33 cellular contexts compared by ENCODE assay signal in genomic region chr2:148007219-148007900, GRCh38.
"Had no signal": no experiment of that assay in that cellular context is flagged by ENCODE, and none has a peak within 500 bp of the region (broad histone marks: within the 10 kb centered on the region; RNA-seq: fewer than 3 reads in every experiment).

No MANE protein-coding gene starts in this region.

- H3K36me3 ChIP-seq: ascending aorta, brain microvascular endothelial cell, breast epithelium had no signal

- H3K27me3 ChIP-seq: ascending aorta, brain microvascular endothelial cell, breast epithelium had no signal

- ATAC-seq: activated CD8-positive, alpha-beta T cell treated with anti-CD3 and anti-CD28 coated beads for 36 hours; activated naive CD8-positive, alpha-beta T cell treated with anti-CD3 and anti-CD28 coated beads, Interleukin-2, amount 50 U/mL, for 24 hours had no signal

- H3K27ac Mint-ChIP-seq: activated B cell treated with CpG ODN at 0.5 μM for 24 hours; activated CD4-positive, alpha-beta memory T cell treated with anti-CD3 and anti-CD28 coated beads for 36 hours; activated CD4-positive, alpha-beta T cell treated with anti-CD3 and anti-CD28 coated beads, Interleukin-2, amount 10 ng/mL, durations not matched to agents 24 days and 14 days; activated CD8-positive, alpha-beta T cell treated with anti-CD3 and anti-CD28 coated beads for 36 hours; activated naive CD4-positive, alpha-beta T cell treated with anti-CD3 and anti-CD28 coated beads, Interleukin-2, amount 10 ng/mL, durations not matched to agents 7 days and 5 days; activated naive CD4-positive, alpha-beta T cell treated with anti-CD3 and anti-CD28 coated beads, Interleukin-2, amount 50 U/mL, for 24 hours; activated naive CD8-positive, alpha-beta T cell; activated naive CD8-positive, alpha-beta T cell treated with anti-CD3 and anti-CD28 coated beads, Interleukin-2, amount 10 ng/mL, durations not matched to agents 7 days and 5 days; activated naive CD8-positive, alpha-beta T cell treated with anti-CD3 and anti-CD28 coated beads, Interleukin-2, amount 50 U/mL, for 24 hours; activated T-helper 2 cell treated with anti-CD3 and anti-CD28 coated beads, Interferon-gamma antibody, Interleukin-2, Interleukin-4, amounts not matched to agents 10 μg/mL and 5 μg/mL and 100 μg/mL, durations not matched to agents 14 hours and 24 hours and 36 hours; T-helper 1 cell treated with Interleukin-12 subunit alpha and Interleukin-12 subunit beta and Interleukin-4 antibody, amounts not matched to agents 30 μg/mL and 1 μg/mL, for 36 hours; T-helper 2 cell treated with Interferon-gamma antibody and Interleukin-4, amounts not matched to agents 5 μg/mL and 100 μg/mL, for 36 hours had no signal

- FAIRE-seq: TTC549 had no signal

- H3K27ac ChIP-seq: ascending aorta, brain microvascular endothelial cell, breast epithelium, VCaP had no signal

- DNase-seq: activated B cell treated with CpG ODN at 0.5 μM for 24 hours; activated CD4-positive, alpha-beta memory T cell treated with anti-CD3 and anti-CD28 coated beads for 36 hours; activated CD4-positive, alpha-beta T cell treated with anti-CD3 and anti-CD28 coated beads for 4 hours; activated CD4-positive, alpha-beta T cell treated with anti-CD3 and anti-CD28 coated beads, Interleukin-2, amount 10 ng/mL, durations not matched to agents 24 days and 14 days; activated CD4-positive, alpha-beta T cell treated with anti-CD3 and anti-CD28 coated beads, Interleukin-2, amount 50 U/mL, for 1 hour; activated CD4-positive, alpha-beta T cell treated with anti-CD3 and anti-CD28 coated beads, Interleukin-2, amount 50 U/mL, for 4 hours; activated CD4-positive, CD25-positive, alpha-beta regulatory T cell treated with anti-CD3 and anti-CD28 coated beads, Interleukin-2, amount 50 U/mL, for 72 hours; activated CD8-positive, alpha-beta memory T cell treated with anti-CD3 and anti-CD28 coated beads, Interleukin-2, amount 50 U/mL, for 4 hours; activated CD8-positive, alpha-beta T cell treated with anti-CD3 and anti-CD28 coated beads for 36 hours; activated effector memory CD4-positive, alpha-beta T cell treated with Interleukin-2 at 50 U/mL for 16 hours; activated gamma-delta T cell; activated naive CD4-positive, alpha-beta T cell treated with anti-CD3 and anti-CD28 coated beads, Interleukin-2, amount 10 ng/mL, durations not matched to agents 7 days and 5 days; activated naive CD4-positive, alpha-beta T cell treated with Interleukin-2 at 50 U/mL for 16 hours; activated naive CD8-positive, alpha-beta T cell treated with anti-CD3 and anti-CD28 coated beads, Interleukin-2, amount 10 ng/mL, durations not matched to agents 7 days and 5 days; activated naive CD8-positive, alpha-beta T cell treated with anti-CD3 and anti-CD28 coated beads, Interleukin-2, amount 50 U/mL, for 24 hours; activated T-cell treated with anti-CD3 and anti-CD28 coated beads for 4 hours; activated T-cell treated with anti-CD3 and anti-CD28 coated beads, Interleukin-2, amount 50 U/mL, for 1 hour; activated T-cell treated with anti-CD3 and anti-CD28 coated beads, Interleukin-2, amount 50 U/mL, for 48 hours; amygdala; anterior cingulate cortex; brain microvascular endothelial cell; central memory CD4-positive, alpha-beta T cell; T-helper 2 cell; T-helper 9 cell had no signal

- H3K4me3 ChIP-seq: ascending aorta, breast epithelium had no signal

- H3K4me3 Mint-ChIP-seq: activated B cell treated with CpG ODN at 0.5 μM for 24 hours; activated CD4-positive, alpha-beta memory T cell treated with anti-CD3 and anti-CD28 coated beads for 36 hours; activated CD4-positive, alpha-beta T cell treated with anti-CD3 and anti-CD28 coated beads, Interleukin-2, amount 10 ng/mL, durations not matched to agents 24 days and 14 days; activated CD8-positive, alpha-beta T cell treated with anti-CD3 and anti-CD28 coated beads for 36 hours; activated naive CD4-positive, alpha-beta T cell treated with anti-CD3 and anti-CD28 coated beads, Interleukin-2, amount 10 ng/mL, durations not matched to agents 7 days and 5 days; activated naive CD4-positive, alpha-beta T cell treated with anti-CD3 and anti-CD28 coated beads, Interleukin-2, amount 50 U/mL, for 24 hours; activated naive CD8-positive, alpha-beta T cell; activated naive CD8-positive, alpha-beta T cell treated with anti-CD3 and anti-CD28 coated beads, Interleukin-2, amount 10 ng/mL, durations not matched to agents 7 days and 5 days; activated naive CD8-positive, alpha-beta T cell treated with anti-CD3 and anti-CD28 coated beads, Interleukin-2, amount 50 U/mL, for 24 hours; T-helper 1 cell treated with Interleukin-12 subunit alpha and Interleukin-12 subunit beta and Interleukin-4 antibody, amounts not matched to agents 30 μg/mL and 1 μg/mL, for 36 hours; T-helper 2 cell treated with Interferon-gamma antibody and Interleukin-4, amounts not matched to agents 5 μg/mL and 100 μg/mL, for 36 hours had no signal

- H3K27me3 Mint-ChIP-seq: activated B cell treated with CpG ODN at 0.5 μM for 24 hours; activated CD4-positive, alpha-beta memory T cell treated with anti-CD3 and anti-CD28 coated beads for 36 hours; activated CD4-positive, alpha-beta T cell treated with anti-CD3 and anti-CD28 coated beads, Interleukin-2, amount 10 ng/mL, durations not matched to agents 24 days and 14 days; activated CD8-positive, alpha-beta T cell treated with anti-CD3 and anti-CD28 coated beads for 36 hours; activated naive CD4-positive, alpha-beta T cell treated with anti-CD3 and anti-CD28 coated beads, Interleukin-2, amount 10 ng/mL, durations not matched to agents 7 days and 5 days; activated naive CD4-positive, alpha-beta T cell treated with anti-CD3 and anti-CD28 coated beads, Interleukin-2, amount 50 U/mL, for 24 hours; activated naive CD8-positive, alpha-beta T cell; activated naive CD8-positive, alpha-beta T cell treated with anti-CD3 and anti-CD28 coated beads, Interleukin-2, amount 10 ng/mL, durations not matched to agents 7 days and 5 days; activated naive CD8-positive, alpha-beta T cell treated with anti-CD3 and anti-CD28 coated beads, Interleukin-2, amount 50 U/mL, for 24 hours had no signal

- H3K4me1 ChIP-seq: ascending aorta, breast epithelium had no signal

- H3K4me1 Mint-ChIP-seq: activated naive CD4-positive, alpha-beta T cell treated with anti-CD3 and anti-CD28 coated beads, Interleukin-2, amount 10 ng/mL, durations not matched to agents 7 days and 5 days had no signal
